ENCODE assay signal across 16 cellular contexts in genomic region chrX:23246001-23246400, GRCh38.
DNase-seq lines count a peak whose midpoint lies in the region; ATAC-seq and TF ChIP-seq lines count a peak whose summit lies in the region.
"Had no signal": no experiment of that assay in that cellular context is flagged by ENCODE, and none has a peak within 500 bp of the region (broad histone marks: within the 10 kb centered on the region; RNA-seq: fewer than 3 reads in every experiment).

No MANE protein-coding gene starts in this region.

- no peak overlapping the region for H4K91ac ChIP-seq in mesenchymal stem cell (ENCODE audit: low read length)

- BruUV-seq in mammary epithelial cell (replicated peaks; lab: Mats Ljungman, UMichigan) = no TSS peak

- H3K4me2 ChIP-seq in mammary epithelial cell (ENCODE audit: insufficient read depth, low read depth, low read length) (no peak overlapping the region), mesenchymal stem cell (ENCODE audit: low read length, poor library complexity, severe bottlenecking) (no peak overlapping the region)
- H3K4me2 ChIP-seq: SK-N-SH had no signal

- H3K23ac ChIP-seq in mesenchymal stem cell (ENCODE audit: low read length in 2 of 2) = no peak overlapping the region

- H3K9me3 ChIP-seq in mammary epithelial cell (replicated peaks; ENCODE audit: insufficient read depth, low read length) (peaks cover 2% of the 10 kb centered on the region), mesenchymal stem cell (ENCODE audit: control insufficient read depth, low read length) (peaks cover 6% of the 10 kb centered on the region)
- H3K9me3 ChIP-seq: SK-N-SH had no signal

- ATAC-seq in GM21723 (IDR thresholded peaks at IDR 0.05; ENCODE audit: unreplicated experiment) = no peak
- no peak for ATAC-seq in stimulated activated naive CD8-positive, alpha-beta T cell treated with anti-CD3 and anti-CD28 coated beads, Interleukin-15, amount 100 ng/mL, for 72 hours

- no peaks in the 10 kb centered on the region for H3K27me3 Mint-ChIP-seq in activated naive CD8-positive, alpha-beta T cell treated with anti-CD3 and anti-CD28 coated beads for 36 hours
- H3K27me3 Mint-ChIP-seq in stimulated activated naive CD8-positive, alpha-beta T cell treated with anti-CD3 and anti-CD28 coated beads, Interleukin-15, amount 100 ng/mL, for 72 hours = no peaks in the 10 kb centered on the region

- H3K36me3 ChIP-seq in mammary epithelial cell (ENCODE audit: insufficient read depth, low read length) (no peaks in the 10 kb centered on the region), mesenchymal stem cell (ENCODE audit: control insufficient read depth in 1 of 2, insufficient read depth in 2 of 2, low read depth in 1 of 2, low read length in 2 of 2) (no peaks in the 10 kb centered on the region), H7 (replicated peaks; ENCODE audit: control insufficient read depth, insufficient read depth, low read length) (no peaks in the 10 kb centered on the region)

- H3K9me3 Mint-ChIP-seq in activated naive CD8-positive, alpha-beta T cell treated with anti-CD3 and anti-CD28 coated beads for 36 hours = no peaks in the 10 kb centered on the region
- peaks cover 4 to 6% of the 10 kb centered on the region in 2 donors for H3K9me3 Mint-ChIP-seq in stimulated activated naive CD8-positive, alpha-beta T cell treated with anti-CD3 and anti-CD28 coated beads, Interleukin-15, amount 100 ng/mL, for 72 hours

- H3K4me3 Mint-ChIP-seq in activated naive CD8-positive, alpha-beta T cell treated with anti-CD3 and anti-CD28 coated beads for 36 hours = no peak overlapping the region
- H3K4me3 Mint-ChIP-seq in stimulated activated naive CD8-positive, alpha-beta T cell treated with anti-CD3 and anti-CD28 coated beads, Interleukin-15, amount 100 ng/mL, for 72 hours = no peak overlapping the region

- H2AK5ac ChIP-seq in mesenchymal stem cell (ENCODE audit: low read length, severe bottlenecking) = no peak overlapping the region

- intact Hi-C loops in mammary epithelial cell (cut with micrococcal nuclease) = no loop called here

- H3K36me3 Mint-ChIP-seq in activated naive CD8-positive, alpha-beta T cell treated with anti-CD3 and anti-CD28 coated beads for 36 hours = no peaks in the 10 kb centered on the region

- H3K79me1 ChIP-seq in mesenchymal stem cell (replicated peaks; ENCODE audit: low read length, poor library complexity, severe bottlenecking) = no peaks in the 10 kb centered on the region

- H3K4ac ChIP-seq in mesenchymal stem cell (ENCODE audit: low read depth in 1 of 2, low read length in 2 of 2) = no peak overlapping the region

- H2BK12ac ChIP-seq in mesenchymal stem cell (ENCODE audit: low read length in 2 of 2) = no peak overlapping the region

- no peak overlapping the region for H3K18ac ChIP-seq in mesenchymal stem cell (ENCODE audit: low read depth in 1 of 2, low read length in 2 of 2)

- H2BK15ac ChIP-seq in mesenchymal stem cell (ENCODE audit: low read depth, poor library complexity, severe bottlenecking) = no peak overlapping the region

- H3K27me3 ChIP-seq in mammary epithelial cell (ENCODE audit: insufficient read depth, low read length) (no peaks in the 10 kb centered on the region), mesenchymal stem cell (ENCODE audit: control insufficient read depth in 1 of 2, insufficient read depth in 1 of 2, low read length in 2 of 2) (no peaks in the 10 kb centered on the region), H7 (ENCODE audit: control insufficient read depth, insufficient read depth, low read length) (no peaks in the 10 kb centered on the region)

- DNase-seq in EL (peak; percentile 8), NCI-H226 (peak; percentile 17), mammary epithelial cell (peak; percentile 0), mesenchymal stem cell (peak; percentile 33), H7 (no peak)
- DNase-seq in activated naive CD8-positive, alpha-beta T cell treated with anti-CD3 and anti-CD28 coated beads for 36 hours = no peak
- DNase-seq in stimulated activated naive CD8-positive, alpha-beta T cell treated with anti-CD3 and anti-CD28 coated beads, Interleukin-15, amount 100 ng/mL, for 72 hours = no peak
- DNase-seq: AML-193, Calu3, DMS79, Kasumi-1, NCI-H1436 treated with DMSO at 0.1 percent for 48 hours, NCI-H2081, NCI-H526, SK-N-SH had no signal

- no peak for TF ChIP-seq CTCF in mammary epithelial cell (conservative IDR thresholded peaks at IDR 0.05 in 1 of 2, IDR thresholded peaks at IDR 0.05 in 1 of 2; ENCODE audit: extremely low read depth in 1 of 2, insufficient read depth in 1 of 2, low read depth in 1 of 2, low read length in 2 of 2)

- H3K9ac ChIP-seq in mammary epithelial cell (ENCODE audit: insufficient read depth, low read length) (no peak overlapping the region), mesenchymal stem cell (ENCODE audit: low read length) (no peak overlapping the region)
- H3K9ac ChIP-seq: SK-N-SH had no signal

- WGBS in mammary epithelial cell (ENCODE audit: low coverage, missing lambda C conversion rate) = 28% methylated on average over 2 of the region's 2 CpGs
- no CpG with 5 or more reads among the region's 2 CpGs for WGBS in mesenchymal stem cell

- H3K4me1 ChIP-seq in mammary epithelial cell (ENCODE audit: insufficient read depth, low read length) (no peaks in the 10 kb centered on the region), mesenchymal stem cell (ENCODE audit: control insufficient read depth, insufficient read depth, low read depth, low read length) (no peaks in the 10 kb centered on the region)

- CTCF ChIA-PET in mammary epithelial cell (lab: Charles Lee; ENCODE audit: low non-redundant PET) = no interaction called here

- dilution Hi-C loops in mammary epithelial cell (cut with HindIII; ENCODE audit: low sequenced_read_pairs) = no loop called here

- no peak overlapping the region for H4K8ac ChIP-seq in mesenchymal stem cell (ENCODE audit: low read length)

- H2BK120ac ChIP-seq in mesenchymal stem cell (ENCODE audit: low read depth, low read length) = no peak overlapping the region

- H3K14ac ChIP-seq in mesenchymal stem cell (ENCODE audit: low read length in 2 of 2) = no peak overlapping the region

- H3K27ac ChIP-seq in mammary epithelial cell (ENCODE audit: insufficient read depth, low read depth, low read length) (no peak overlapping the region), mesenchymal stem cell (ENCODE audit: low read length, poor library complexity, severe bottlenecking) (no peak overlapping the region)

- H3K79me2 ChIP-seq in mammary epithelial cell (ENCODE audit: insufficient read depth, low read length) = no peaks in the 10 kb centered on the region

- no peak overlapping the region for H3K27ac Mint-ChIP-seq in activated naive CD8-positive, alpha-beta T cell treated with anti-CD3 and anti-CD28 coated beads for 36 hours
- no peak overlapping the region for H3K27ac Mint-ChIP-seq in stimulated activated naive CD8-positive, alpha-beta T cell treated with anti-CD3 and anti-CD28 coated beads, Interleukin-15, amount 100 ng/mL, for 72 hours

- no peaks in the 10 kb centered on the region for H4K20me1 ChIP-seq in mammary epithelial cell (ENCODE audit: insufficient read depth, low read length)

- in situ Hi-C loops in mammary epithelial cell (cut with MboI; ENCODE audit: low sequenced_read_pairs in 2 of 2) = no loop called here

- no peak overlapping the region for H2BK5ac ChIP-seq in mesenchymal stem cell (ENCODE audit: low read depth, low read length, poor library complexity, severe bottlenecking)

- H2AFZ ChIP-seq in mammary epithelial cell (ENCODE audit: low read depth, low read length) = no peak overlapping the region
- no peak overlapping the region for H2AFZ ChIP-seq in mesenchymal stem cell (ENCODE audit: low read depth, low read length)

- H3K4me1 Mint-ChIP-seq in activated naive CD8-positive, alpha-beta T cell treated with anti-CD3 and anti-CD28 coated beads for 36 hours = no peaks in the 10 kb centered on the region
- no peaks in the 10 kb centered on the region for H3K4me1 Mint-ChIP-seq in stimulated activated naive CD8-positive, alpha-beta T cell treated with anti-CD3 and anti-CD28 coated beads, Interleukin-15, amount 100 ng/mL, for 72 hours

- H3K4me3 ChIP-seq in mammary epithelial cell (replicated peaks in 1 of 3; ENCODE audit: insufficient read depth in 1 of 3, low read depth in 2 of 3, low read length in 3 of 3) = no peak overlapping the region
- H3K4me3 ChIP-seq in mesenchymal stem cell (ENCODE audit: insufficient read depth in 1 of 2, low read depth in 1 of 2, low read length in 2 of 2) = no peak overlapping the region
- H3K4me3 ChIP-seq in H7 (ENCODE audit: insufficient read depth, low read depth, low read length) = no peak overlapping the region

Comparison
In these comparisons a context has a peak if more than half of its experiments do, and no peak if none do; other contexts are left out.
1. DNase-seq: peak in EL (single experiment), NCI-H226 (single experiment), mammary epithelial cell (single experiment) and mesenchymal stem cell (single experiment); none in activated naive CD8-positive, alpha-beta T cell treated with anti-CD3 and anti-CD28 coated beads for 36 hours (single experiment), H7 (single experiment) and stimulated activated naive CD8-positive, alpha-beta T cell treated with anti-CD3 and anti-CD28 coated beads, Interleukin-15, amount 100 ng/mL, for 72 hours (0 of 2).